In the genomic region with DNA sequence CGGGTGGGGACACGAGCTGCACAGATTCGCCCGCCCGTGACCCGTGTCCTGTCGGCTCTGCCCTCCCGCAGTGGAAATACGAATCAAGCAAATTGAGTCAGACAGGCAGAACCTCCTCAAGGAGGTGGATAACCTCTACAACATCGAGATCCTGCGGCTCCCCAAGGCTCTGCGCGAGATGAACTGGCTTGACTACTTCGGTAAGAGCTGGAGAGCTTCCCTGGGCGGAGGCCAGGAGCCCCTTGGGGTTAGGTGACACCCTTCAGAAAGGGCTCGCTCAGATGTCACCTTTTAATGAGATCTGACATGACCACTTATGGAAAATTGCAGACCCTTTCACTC, we compare ENCODE assay signal across 8 cellular contexts. TPM values are rescaled to one million over a fixed set of nuclear protein-coding genes. Genes with fewer than 3 reads are reported as not detected.
A peak's percentile ranks its signal among the peaks of the same experiment; 100 is the strongest.
DNase-seq lines count a peak whose midpoint lies in the region; ATAC-seq, FAIRE-seq and TF ChIP-seq lines count a peak whose summit lies in the region.

No MANE protein-coding gene starts in this region.

- H3K9me3 ChIP-seq in SK-N-MC (ENCODE audit: low read depth, low read length), result no peaks in the 10 kb centered on the region
- no peaks in the 10 kb centered on the region for H3K9me3 ChIP-seq in small intestine (ENCODE audit: control insufficient read depth, low read depth)

- H3K4me1 Mint-ChIP-seq in glutamatergic neuron (ENCODE audit: low read depth, unreplicated experiment), result peaks cover 14% of the 10 kb centered on the region

- H3K27me3 ChIP-seq in small intestine (ENCODE audit: control insufficient read depth in 2 of 2, insufficient read depth in 2 of 2, low read length in 2 of 2), result no peaks in the 10 kb centered on the region

- no peaks in the 10 kb centered on the region for H3K36me3 Mint-ChIP-seq in glutamatergic neuron (ENCODE audit: unreplicated experiment)

- peak overlapping the region; percentile 98 for H3K4me3 Mint-ChIP-seq in glutamatergic neuron (ENCODE audit: unreplicated experiment)

- H3K27me3 Mint-ChIP-seq in glutamatergic neuron (ENCODE audit: unreplicated experiment), result peaks cover 3% of the 10 kb centered on the region

- H3K27ac ChIP-seq in SK-N-MC, result peak overlapping the region; percentile 69; the same call in 1 of the 2 replicates
- H3K27ac ChIP-seq in small intestine (ENCODE audit: low read depth in 1 of 2, low read length in 1 of 2), result peak overlapping the region in 1 of 2 donors; percentile 51

- 1% methylated on average over 16 of the region's 16 CpGs for WGBS in small intestine, 3 donors

- H3K27ac Mint-ChIP-seq in glutamatergic neuron (ENCODE audit: unreplicated experiment), result no peak overlapping the region

- peak overlapping the region; percentile 96 for H3K4me3 ChIP-seq in SK-N-MC
- peak overlapping the region; percentile 73 to 86 for H3K4me3 ChIP-seq in small intestine (ENCODE audit: low read depth in 1 of 2, low read length in 2 of 2)

- no peak for TF ChIP-seq CTCF in glutamatergic neuron (IDR thresholded peaks at IDR 0.05; ENCODE audit: partially characterized antibody, unreplicated experiment)

- no peak for FAIRE-seq in small intestine (lab: Jason Lieb, UNC)

- ATAC-seq in GM18868 (IDR thresholded peaks at IDR 0.05; ENCODE audit: unreplicated experiment), result no peak

- peaks cover 6 to 14% of the 10 kb centered on the region in 2 donors for H3K4me1 ChIP-seq in small intestine (ENCODE audit: control insufficient read depth in 2 of 2, insufficient read depth in 1 of 2, low read depth in 1 of 2, low read length in 1 of 2)

- DNase-seq in NCI-H146 (lab: John Stamatoyannopoulos, UW) (peak; percentile 11), NCI-H146 treated with DMSO at 0.1 percent for 48 hours (lab: John Stamatoyannopoulos, UW; ENCODE audit: unreplicated experiment) (no peak), SK-N-MC (ENCODE audit: low read depth, low spot score) (no peak), glutamatergic neuron (no peak), small intestine (no peak), AG08396 (ENCODE audit: low spot score) (no peak), ureter (ENCODE audit: low spot score) (no peak)

- peaks cover 43% of the 10 kb centered on the region for H3K36me3 ChIP-seq in SK-N-MC (ENCODE audit: insufficient read depth, low read length)
- H3K36me3 ChIP-seq in small intestine (ENCODE audit: control insufficient read depth in 2 of 2, insufficient read depth in 2 of 2, low read length in 2 of 2), result no peaks in the 10 kb centered on the region

- peaks cover 10% of the 10 kb centered on the region for H3K9me3 Mint-ChIP-seq in glutamatergic neuron (ENCODE audit: unreplicated experiment)

- H3K9ac ChIP-seq in SK-N-MC (ENCODE audit: insufficient read length), result peak overlapping the region; percentile 93

RNA-seq across cellular contexts. Expression of a gene that starts 0.5 kb away (rescaled TPM):
- total RNA-seq in glutamatergic neuron (ENCODE audit: unreplicated experiment), result 10.4 TPM
- 10 to 100 TPM in 1 of 3 donors, 1 to 10 TPM in 2; 4.0 to 23.5 (median 4.6) TPM for polyA plus RNA-seq in small intestine
- 1.2 TPM for total RNA-seq in ureter

RNA-seq across cellular contexts. Expression of a gene that starts 58.1 kb away (rescaled TPM):
- total RNA-seq in glutamatergic neuron (ENCODE audit: unreplicated experiment), result not detected
- polyA plus RNA-seq in small intestine, result 1 to 10 TPM in 1 of 3 donors, under 1 TPM in 1, not detected in 1; 0.27 to 1.2 TPM
- total RNA-seq in ureter, result 1.3 TPM
